8 cellular contexts compared by ENCODE assay signal in the genomic region with DNA sequence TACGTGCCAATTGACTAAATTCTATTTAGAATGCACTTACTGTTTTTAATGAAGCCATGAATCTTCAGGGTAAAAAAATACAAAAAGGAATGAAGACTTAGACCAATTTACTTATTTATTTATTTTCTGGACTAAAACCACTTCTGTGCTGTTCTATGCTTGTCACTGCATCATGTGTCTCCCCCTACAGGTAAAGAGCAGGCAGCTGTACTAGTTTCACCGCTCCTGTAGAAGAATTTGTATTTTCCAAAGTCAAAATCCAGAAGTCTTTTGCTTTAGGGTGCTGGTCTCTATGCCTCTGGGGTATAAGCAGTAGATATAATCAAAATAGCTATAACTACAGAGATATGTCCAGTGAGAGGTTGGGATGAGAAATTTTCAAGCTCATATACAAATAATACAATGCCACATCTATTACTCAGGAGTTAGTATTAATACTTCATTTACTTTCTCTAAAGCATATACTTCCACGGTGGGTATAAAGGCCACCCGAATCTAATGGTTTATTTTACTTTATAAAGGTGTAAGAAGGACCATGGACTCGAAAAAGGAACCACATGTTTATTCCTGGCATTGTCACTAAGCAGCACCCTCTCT.
DNase-seq lines count a peak whose midpoint lies in the region; ATAC-seq and TF ChIP-seq lines count a peak whose summit lies in the region.

No MANE protein-coding gene starts in this region.

- intact Hi-C loops in psoas muscle (cut with DNase I) = loop anchor here (5.0 to 10.0 kb wide), 3 partner anchors 50 to 280 kb away; no protein-coding TSS in a partner anchor

- H3K4me3 Mint-ChIP-seq in activated T-cell treated with anti-CD3 and anti-CD28 coated beads, Interleukin-2, amount 50 U/mL, for 72 hours = no peak overlapping the region

- DNase-seq in stimulated activated CD4-positive, alpha-beta T cell treated with anti-CD3 and anti-CD28 coated beads, Interleukin-15, amount 100 ng/mL, for 24 hours = peak; percentile 29
- DNase-seq in stimulated activated CD4-positive, alpha-beta T cell treated with anti-CD3 and anti-CD28 coated beads, Interleukin-12 subunit alpha, Interleukin-12 subunit beta, amount 100 ng/mL, for 4 hours = no peak
- DNase-seq in NCI-H446 treated with DMSO at 0.1 percent for 48 hours (lab: John Stamatoyannopoulos, UW) (peak; percentile 56), globus pallidus (ENCODE audit: low spot score) (peak; percentile 32), psoas muscle (no peak)
- DNase-seq in activated T-cell treated with anti-CD3 and anti-CD28 coated beads, Interleukin-2, amount 50 U/mL, for 72 hours = peak; percentile 31 to 46

- peaks cover 0 to 1% of the 10 kb centered on the region in 2 donors for H3K36me3 Mint-ChIP-seq in activated T-cell treated with anti-CD3 and anti-CD28 coated beads, Interleukin-2, amount 50 U/mL, for 72 hours (ENCODE audit: insufficient read depth in 2 of 2)

- peaks cover 2 to 17% of the 10 kb centered on the region in 2 donors for H3K36me3 ChIP-seq in psoas muscle (ENCODE audit: insufficient read depth in 1 of 2, low read depth in 1 of 2)

- TF ChIP-seq CTCF in psoas muscle (IDR thresholded peaks at IDR 0.05) = peak; percentile 79

- peaks cover 37% of the 10 kb centered on the region for H3K4me1 Mint-ChIP-seq in activated T-cell treated with anti-CD3 and anti-CD28 coated beads, Interleukin-2, amount 50 U/mL, for 72 hours (ENCODE audit: low read depth)

- no peaks in the 10 kb centered on the region for H3K9me3 ChIP-seq in psoas muscle

- H3K27ac Mint-ChIP-seq in activated T-cell treated with anti-CD3 and anti-CD28 coated beads, Interleukin-2, amount 50 U/mL, for 72 hours = no peak overlapping the region

- no peaks in the 10 kb centered on the region for H3K27me3 ChIP-seq in psoas muscle (ENCODE audit: insufficient read depth in 3 of 3, low read length in 2 of 3)

- H3K4me1 ChIP-seq in psoas muscle = peaks cover 31% of the 10 kb centered on the region

- no peaks in the 10 kb centered on the region for H3K27me3 Mint-ChIP-seq in activated T-cell treated with anti-CD3 and anti-CD28 coated beads, Interleukin-2, amount 50 U/mL, for 72 hours (ENCODE audit: low read depth)

- ATAC-seq in HG02798 (IDR thresholded peaks at IDR 0.05; ENCODE audit: poor library complexity, unreplicated experiment) = peak; percentile 53
- peak; percentile 78 to 86 for ATAC-seq in activated T-cell treated with anti-CD3 and anti-CD28 coated beads, Interleukin-2, amount 50 U/mL, for 72 hours (replicated peaks in 1 of 2)
- peak; percentile 34 to 64 (median 52) for ATAC-seq in psoas muscle
- ATAC-seq in GM21447 (IDR thresholded peaks at IDR 0.05; ENCODE audit: unreplicated experiment) = no peak

- peaks cover 3% of the 10 kb centered on the region in 2 donors for H3K9me3 Mint-ChIP-seq in activated T-cell treated with anti-CD3 and anti-CD28 coated beads, Interleukin-2, amount 50 U/mL, for 72 hours

- no peak overlapping the region for H3K4me3 ChIP-seq in psoas muscle

- 43 to 69% (median 45%) methylated on average over 5 of the region's 5 CpGs for WGBS in psoas muscle, 3 donors

- peak overlapping the region; percentile 12 for H3K27ac ChIP-seq in psoas muscle

Comparison
In these comparisons a context has a peak if more than half of its experiments do, and no peak if none do; other contexts are left out.
1. DNase-seq: peak in stimulated activated CD4-positive, alpha-beta T cell treated with anti-CD3 and anti-CD28 coated beads, Interleukin-15, amount 100 ng/mL, for 24 hours (single experiment), NCI-H446 treated with DMSO at 0.1 percent for 48 hours (single experiment), activated T-cell treated with anti-CD3 and anti-CD28 coated beads, Interleukin-2, amount 50 U/mL, for 72 hours (2 of 2) and globus pallidus (single experiment); none in stimulated activated CD4-positive, alpha-beta T cell treated with anti-CD3 and anti-CD28 coated beads, Interleukin-12 subunit alpha, Interleukin-12 subunit beta, amount 100 ng/mL, for 4 hours (single experiment) and psoas muscle (0 of 2).